ENCODE assay signal across 19 cellular contexts in genomic region chr6:12546659-12546987, GRCh38.
DNase-seq lines count a peak whose midpoint lies in the region; ATAC-seq and TF ChIP-seq lines count a peak whose summit lies in the region.
"Had no signal": no experiment of that assay in that cellular context is flagged by ENCODE, and none has a peak within 500 bp of the region (broad histone marks: within the 10 kb centered on the region; RNA-seq: fewer than 3 reads in every experiment).

No MANE protein-coding gene starts in this region.

- intact Hi-C loops in Right ventricle myocardium superior (cut with DNase I), result no loop called here

- H3K4me1 ChIP-seq in right atrium auricular region (no peaks in the 10 kb centered on the region), hepatocyte (ENCODE audit: insufficient read depth) (no peaks in the 10 kb centered on the region), tibial nerve (peaks cover 0 to 8% (median 0%) of the 10 kb centered on the region in 4 donors)
- H3K4me1 ChIP-seq: BE2C, Caco-2 had no signal

- H3K4me2 ChIP-seq in hepatocyte, result no peak overlapping the region

- H2AFZ ChIP-seq in hepatocyte, result no peak overlapping the region

- H3K4me1 Mint-ChIP-seq in chondrocyte (ENCODE audit: low read depth), result peaks cover 42% of the 10 kb centered on the region
- H3K4me1 Mint-ChIP-seq: CD4-positive, CD25-positive, alpha-beta regulatory T cell had no signal

- peak overlapping the region; percentile 53 for H3K27ac Mint-ChIP-seq in chondrocyte (ENCODE audit: unreplicated experiment)
- H3K27ac Mint-ChIP-seq: CD4-positive, CD25-positive, alpha-beta regulatory T cell had no signal

- TF ChIP-seq CTCF in right atrium auricular region (IDR thresholded peaks at IDR 0.05) (no peak), chondrocyte (IDR thresholded peaks at IDR 0.05) (no peak), hepatocyte (IDR thresholded peaks at IDR 0.05; ENCODE audit: poor library complexity) (no peak), tibial nerve (IDR thresholded peaks at IDR 0.05) (no peak)

- peak; percentile 67 for ATAC-seq in Right ventricle myocardium superior (ENCODE audit: poor library complexity)

- peak; percentile 45 to 89 for TF ChIP-seq EP300 in tibial nerve (IDR thresholded peaks at IDR 0.05)

- H3K9me3 Mint-ChIP-seq in chondrocyte (ENCODE audit: low read depth), result peaks cover 8% of the 10 kb centered on the region

- no peak overlapping the region for H3K4me3 ChIP-seq in right atrium auricular region
- H3K4me3 ChIP-seq in hepatocyte, result no peak overlapping the region
- H3K4me3 ChIP-seq in tibial nerve, result no peak overlapping the region

- no peaks in the 10 kb centered on the region for H3K36me3 Mint-ChIP-seq in chondrocyte (ENCODE audit: low read depth)
- H3K36me3 Mint-ChIP-seq: CD4-positive, CD25-positive, alpha-beta regulatory T cell had no signal

- H3K9me3 ChIP-seq in right atrium auricular region (no peaks in the 10 kb centered on the region), hepatocyte (ENCODE audit: low read depth) (no peaks in the 10 kb centered on the region), tibial nerve (no peaks in the 10 kb centered on the region)
- H3K9me3 ChIP-seq: BE2C, Caco-2 had no signal

- no peaks in the 10 kb centered on the region for H3K27me3 ChIP-seq in right atrium auricular region
- H3K27me3 ChIP-seq in hepatocyte, result no peaks in the 10 kb centered on the region
- no peaks in the 10 kb centered on the region for H3K27me3 ChIP-seq in tibial nerve
- H3K27me3 ChIP-seq: BE2C had no signal

- TF ChIP-seq POLR2A in tibial nerve (IDR thresholded peaks at IDR 0.05), result no peak

- no peak overlapping the region for H3K27ac ChIP-seq in right atrium auricular region
- H3K27ac ChIP-seq in hepatocyte, result peak overlapping the region; percentile 3
- peak overlapping the region in 3 of 4 donors; percentile 26 to 80 (median 74) for H3K27ac ChIP-seq in tibial nerve

- no peaks in the 10 kb centered on the region for H4K20me1 ChIP-seq in hepatocyte (ENCODE audit: insufficient read depth, poor library complexity, severe bottlenecking)

- H3K79me2 ChIP-seq in hepatocyte, result no peaks in the 10 kb centered on the region

- no peak overlapping the region for H3K4me3 Mint-ChIP-seq in chondrocyte (ENCODE audit: unreplicated experiment)

- H3K36me3 ChIP-seq in right atrium auricular region (no peaks in the 10 kb centered on the region), hepatocyte (replicated peaks; ENCODE audit: insufficient read depth, low read depth) (no peaks in the 10 kb centered on the region), tibial nerve (no peaks in the 10 kb centered on the region)
- H3K36me3 ChIP-seq: BE2C had no signal

- H3K9me2 ChIP-seq in hepatocyte (replicated peaks; ENCODE audit: insufficient read depth), result no peaks in the 10 kb centered on the region

- no peaks in the 10 kb centered on the region for H3K27me3 Mint-ChIP-seq in chondrocyte (ENCODE audit: low read depth)
- H3K27me3 Mint-ChIP-seq: CD4-positive, CD25-positive, alpha-beta regulatory T cell had no signal

- DNase-seq in Right ventricle myocardium superior (no peak), right atrium auricular region (ENCODE audit: low spot score) (no peak), chondrocyte (ENCODE audit: low spot score) (no peak), hepatocyte (ENCODE audit: low spot score) (no peak), tibial nerve (ENCODE audit: low spot score in 2 of 2) (peak in 1 of 2 donors; percentile 22), NCI-H1048 (lab: John Stamatoyannopoulos, UW) (no peak), OCI-M1 (lab: John Stamatoyannopoulos, UW) (no peak)
- no peak for DNase-seq in central memory CD4-positive, alpha-beta T cell
- DNase-seq: 8988T; BE2C; Caco-2; CD4-positive, CD25-positive, alpha-beta regulatory T cell; KBM-7; NCI-H1417; NCI-H187; NCI-H2107; NCI-H510A; NCI-H748 treated with DMSO at 0.1 percent for 48 hours; SIG-M5 had no signal

Comparison
In these comparisons a context has a peak if more than half of its experiments do, and no peak if none do; other contexts are left out.
1. H3K27ac ChIP-seq: peak in hepatocyte (single experiment) and tibial nerve (3 of 4); none in right atrium auricular region (0 of 2).